In genomic region chr7:18053177-18053928, GRCh38 we compare ENCODE assay signal across 20 cellular contexts. TPM values are rescaled to one million over a fixed set of nuclear protein-coding genes. Genes with fewer than 3 reads are reported as not detected.
DNase-seq lines count a peak whose midpoint lies in the region; ATAC-seq, FAIRE-seq and TF ChIP-seq lines count a peak whose summit lies in the region.
"Had no signal": no experiment of that assay in that cellular context is flagged by ENCODE, and none has a peak within 500 bp of the region (broad histone marks: within the 10 kb centered on the region; RNA-seq: fewer than 3 reads in every experiment).

No MANE protein-coding gene starts in this region.

- peak; percentile 3 for DNase-seq in PC-3
- peak; percentile 27 for DNase-seq in epithelial cell of prostate (ENCODE audit: low read depth, low spot score)
- peak; percentile 24 for DNase-seq in iris pigment epithelial cell (ENCODE audit: low read depth)
- DNase-seq in T-cell = no peak
- DNase-seq: ACHN, AML-193, DMS79 treated with DMSO at 0.1 percent for 48 hours, NCI-H1417, NCI-H187, NCI-H2227 treated with DMSO at 0.1 percent for 48 hours, NCI-H524, NCI-H82, RPMI8226 had no signal

- no peak overlapping the region for H3K27ac ChIP-seq in PC-3 (ENCODE audit: low read length)
- peak overlapping the region; percentile 17 for H3K27ac ChIP-seq in epithelial cell of prostate
- H3K27ac ChIP-seq: KMS-11 had no signal

- no peaks in the 10 kb centered on the region for H3K9me3 Mint-ChIP-seq in T-cell

- H3K27me3 Mint-ChIP-seq in T-cell = peaks cover 5 to 11% of the 10 kb centered on the region in 2 donors

- POLR2A ChIA-PET in PC-3 (lab: Charles Lee; ENCODE audit: unreplicated experiment) = no interaction called here
- POLR2A ChIA-PET in T-cell (lab: Charles Lee) = no interaction called here

- ATAC-seq in PC-3 (no peak), T-cell (replicated peaks in 1 of 4) (no peak), HG03457 (IDR thresholded peaks at IDR 0.05; ENCODE audit: unreplicated experiment) (no peak), GM18517 (IDR thresholded peaks at IDR 0.05; ENCODE audit: unreplicated experiment) (no peak)
- ATAC-seq: HCT116 had no signal

- no TSS peak for BruUV-seq in PC-3 (replicated peaks; lab: Mats Ljungman, UMichigan)

- H3K9me3 ChIP-seq in PC-3 (ENCODE audit: low read length) = no peaks in the 10 kb centered on the region

- H3K4me3 ChIP-seq in PC-3 (ENCODE audit: low read length) = no peak overlapping the region

- no peak for TF ChIP-seq CTCF in PC-3 (conservative IDR thresholded peaks at IDR 0.05; ENCODE audit: low read depth, low read length)

- H3K36me3 Mint-ChIP-seq in T-cell = no peaks in the 10 kb centered on the region
- H3K36me3 Mint-ChIP-seq: CD14-positive monocyte had no signal

- H3K4me1 ChIP-seq in PC-3 (ENCODE audit: insufficient read depth, low read length) = no peaks in the 10 kb centered on the region

- no peaks in the 10 kb centered on the region for H3K9me2 ChIP-seq in PC-3 (replicated peaks; ENCODE audit: low read length)

- no peak overlapping the region for H3K4me3 Mint-ChIP-seq in T-cell
- H3K4me3 Mint-ChIP-seq: CD14-positive monocyte had no signal

- no peaks in the 10 kb centered on the region for H3K36me3 ChIP-seq in PC-3 (ENCODE audit: low read depth, low read length)

- peak; percentile 44 for FAIRE-seq in G401.6 (lab: Jason Lieb, UNC)

- intact Hi-C loops in PC-3 (cut with micrococcal nuclease) = no loop called here

- no peaks in the 10 kb centered on the region for H3F3A ChIP-seq in PC-3 (ENCODE audit: low read length, unreplicated experiment)

- H4K20me1 ChIP-seq in PC-3 (ENCODE audit: low read length) = no peaks in the 10 kb centered on the region

- no peaks in the 10 kb centered on the region for H3K4me1 Mint-ChIP-seq in T-cell
- H3K4me1 Mint-ChIP-seq: CD14-positive monocyte had no signal

- H3K4me2 ChIP-seq in PC-3 (ENCODE audit: low read length) = no peak overlapping the region
- H3K4me2 ChIP-seq: KMS-11 had no signal

- CTCF ChIA-PET in PC-3 (lab: Charles Lee) (no interaction called here), T-cell (lab: Charles Lee) (no interaction called here)

- H3K27me3 ChIP-seq in PC-3 (ENCODE audit: low read length) = no peaks in the 10 kb centered on the region

- H3K9ac ChIP-seq in PC-3 (ENCODE audit: low read length) = no peak overlapping the region
- H3K9ac ChIP-seq: KMS-11 had no signal

- H3K79me2 ChIP-seq in PC-3 (ENCODE audit: low read length) = no peaks in the 10 kb centered on the region

- no peak overlapping the region for H3K27ac Mint-ChIP-seq in T-cell
- H3K27ac Mint-ChIP-seq: CD14-positive monocyte had no signal

- H2AFZ ChIP-seq in PC-3 (ENCODE audit: low read length) = no peak overlapping the region

RNA-seq across cellular contexts. Expression of gene PRPS1L1, which starts 25.7 kb away (rescaled TPM):
- not detected in 2 replicates for total RNA-seq in PC-3 (2014; rRNA removed)
- not detected for total RNA-seq in T-cell
- total RNA-seq: G401 had no signal

Comparison
In these comparisons a context has a peak if more than half of its experiments do, and no peak if none do; other contexts are left out.
1. DNase-seq: peak in PC-3 (single experiment), epithelial cell of prostate (single experiment) and iris pigment epithelial cell (single experiment); none in T-cell (0 of 34).